15 cellular contexts compared by ENCODE assay signal in genomic region chr11:2997406-2997805, GRCh38.
"Had no signal": no experiment of that assay in that cellular context is flagged by ENCODE, and none has a peak within 500 bp of the region (broad histone marks: within the 10 kb centered on the region; RNA-seq: fewer than 3 reads in every experiment).

No MANE protein-coding gene starts in this region.

- DNase-seq: activated CD4-positive, alpha-beta memory T cell treated with anti-CD3 and anti-CD28 coated beads for 36 hours; activated CD4-positive, alpha-beta T cell treated with anti-CD3 and anti-CD28 coated beads for 1 hour; activated gamma-delta T cell; activated T-cell treated with anti-CD3 and anti-CD28 coated beads, Interleukin-2, amount 50 U/mL, for 48 hours; kidney glomerular epithelial cell; left ventricle myocardium superior; nucleus accumbens; stimulated activated CD4-positive, alpha-beta T cell treated with anti-CD3 and anti-CD28 coated beads, Interleukin-12 subunit alpha, Interleukin-12 subunit beta, amount 100 ng/mL, for 4 hours; stimulated activated CD4-positive, alpha-beta T cell treated with anti-CD3 and anti-CD28 coated beads, Interleukin-1b, Interleukin-23, amount 100 ng/mL, for 48 hours; stimulated activated CD8-positive, alpha-beta memory T cell treated with anti-CD3 and anti-CD28 coated beads, Interleukin-4, amount 100 ng/mL, for 48 hours; stimulated activated naive CD4-positive, alpha-beta T cell; T-helper 17 cell; tibial artery had no signal

- ATAC-seq: left ventricle myocardium superior; natural killer cell treated with Interleukin-12 subunit alpha and Interleukin-12 subunit beta and Interleukin-15 and Interleukin-18, amount 100 ng/mL, for 72 hours; T-helper 17 cell had no signal

- H3K27me3 ChIP-seq: tibial artery had no signal

- H3K27ac ChIP-seq: tibial artery, VCaP had no signal

- H3K4me3 ChIP-seq: tibial artery had no signal

- H3K9me3 ChIP-seq: tibial artery had no signal
